15 cellular contexts compared by ENCODE assay signal in the genomic region with DNA sequence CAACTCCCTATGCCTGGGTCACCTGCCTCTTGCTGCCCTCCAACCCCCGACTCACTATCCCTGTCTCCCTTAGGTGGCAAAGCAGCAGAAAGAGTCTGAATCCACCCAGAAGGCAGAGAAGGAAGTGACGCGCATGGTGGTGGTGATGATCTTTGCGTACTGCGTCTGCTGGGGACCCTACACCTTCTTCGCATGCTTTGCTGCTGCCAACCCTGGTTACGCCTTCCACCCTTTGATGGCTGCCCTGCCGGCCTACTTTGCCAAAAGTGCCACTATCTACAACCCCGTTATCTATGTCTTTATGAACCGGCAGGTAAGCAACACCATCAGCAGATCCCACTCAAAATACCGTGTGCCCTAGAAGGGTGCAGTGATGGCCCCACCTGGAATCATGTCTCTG. TPM values are rescaled to one million over a fixed set of nuclear protein-coding genes. Genes with fewer than 3 reads are reported as not detected.
"Had no signal": no experiment of that assay in that cellular context is flagged by ENCODE, and none has a peak within 500 bp of the region (broad histone marks: within the 10 kb centered on the region; RNA-seq: fewer than 3 reads in every experiment).

No MANE protein-coding gene starts in this region.

RNA-seq across cellular contexts. Expression of a gene that starts 12.2 kb away (rescaled TPM):
- total RNA-seq: stomach, subcutaneous adipose tissue, suprapubic skin, temporal lobe, thoracic aorta, thyroid gland, tibial nerve, transverse colon, upper lobe of left lung, upper lobe of right lung, ureter, urinary bladder, uterus, vagina had no signal

RNA-seq across cellular contexts. Expression of a gene that starts 26.2 kb away (rescaled TPM):
- total RNA-seq: stomach, subcutaneous adipose tissue, suprapubic skin, temporal lobe, testis, thoracic aorta, thyroid gland, tibial nerve, transverse colon, upper lobe of left lung, upper lobe of right lung, ureter, urinary bladder, uterus, vagina had no signal
